Comparison of ENCODE assay signal across 8 cellular contexts in the genomic region with DNA sequence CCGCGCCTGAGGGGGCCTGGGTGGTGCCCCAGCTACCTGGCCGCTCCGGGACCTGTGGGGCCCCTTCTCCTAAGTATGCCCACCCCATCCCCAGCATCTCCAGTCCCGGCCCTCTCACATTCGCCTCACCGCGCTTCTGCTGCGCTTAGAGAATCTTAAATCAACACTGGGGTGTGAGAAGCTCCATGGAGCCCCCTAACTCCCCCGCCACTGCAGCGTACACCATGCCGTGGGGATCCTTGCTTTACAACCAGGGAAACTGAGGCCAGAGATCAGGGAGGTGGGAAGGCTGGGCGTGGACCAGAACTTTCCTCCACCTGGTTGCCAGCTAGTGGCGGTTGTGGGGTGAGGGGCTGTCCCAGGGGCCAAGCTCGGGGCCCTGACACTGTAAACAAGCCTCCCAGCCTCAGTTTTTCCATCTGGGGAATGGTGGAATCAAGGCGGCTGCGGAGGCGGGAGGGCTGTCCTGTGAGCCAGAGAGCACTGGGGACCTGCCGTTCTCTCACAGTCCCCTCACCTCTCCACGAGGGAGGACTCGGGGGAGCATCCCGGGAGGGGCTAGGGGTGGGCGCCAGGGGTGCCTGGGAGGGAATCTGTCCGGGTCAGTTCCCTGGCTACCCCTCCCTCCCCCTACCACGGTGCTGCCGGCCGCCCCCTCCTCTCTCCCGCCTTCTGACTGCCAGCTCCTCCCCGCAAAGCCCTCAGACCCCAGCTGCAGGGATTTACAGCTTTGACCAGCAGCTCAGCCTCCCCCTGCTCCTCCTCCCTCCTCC.
A peak's percentile ranks its signal among the peaks of the same experiment; 100 is the strongest.
DNase-seq lines count a peak whose midpoint lies in the region; ATAC-seq, FAIRE-seq and TF ChIP-seq lines count a peak whose summit lies in the region.

No MANE protein-coding gene starts in this region.

- H3K79me1 ChIP-seq in H1 (ENCODE audit: low read depth, low read length) = no peaks in the 10 kb centered on the region

- peaks cover 16% of the 10 kb centered on the region; the same call in 1 of the 2 replicates for H3K23me2 ChIP-seq in H1 (ENCODE audit: low read depth, low read length)

- POLR2A ChIA-PET in CD8-positive, alpha-beta memory T cell (lab: Charles Lee) = interaction anchor here (0.6 to 3.3 kb wide), 8 partner anchors 10 to 320 kb away, joined by 3 to 22 read pairs (median 5); no protein-coding TSS in a partner anchor
- POLR2A ChIA-PET in SK-N-SH (lab: Yijun Ruan, JAX) = interaction anchor here (0.7 to 3.7 kb wide), 28 partner anchors 19 to 285 kb away, joined by 3 to 62 read pairs (median 4); a partner anchor contains a TSS
- POLR2A ChIA-PET in H1 (lab: Charles Lee; ENCODE audit: partially characterized antibody) = interaction anchor here (0.5 to 4.2 kb wide), 19 partner anchors 8 to 293 kb away, joined by 3 to 27 read pairs (median 4); a partner anchor contains a TSS

- TF ChIP-seq CTCF in SK-N-SH (IDR thresholded peaks at IDR 0.05) (no peak), H1 (IDR thresholded peaks at IDR 0.05; ENCODE audit: control extremely low read depth in 1 of 3, insufficient read depth in 1 of 3, low read depth in 1 of 3, low read length in 3 of 3) (no peak), psoas muscle (IDR thresholded peaks at IDR 0.05) (no peak)

- H3K36me3 Mint-ChIP-seq in CD8-positive, alpha-beta memory T cell = no peaks in the 10 kb centered on the region

- peak overlapping the region; percentile 67 for H4K5ac ChIP-seq in H1 (ENCODE audit: insufficient read length, low read depth, low read length)

- H2BK5ac ChIP-seq in H1 (ENCODE audit: low read depth, low read length) = no peak overlapping the region; the same call in 1 of the 2 replicates

- H3K4me1 Mint-ChIP-seq in CD8-positive, alpha-beta memory T cell = peaks cover 34 to 63% (median 44%) of the 10 kb centered on the region in 3 donors

- no peak overlapping the region; the same call in 1 of the 2 replicates for H2BK15ac ChIP-seq in H1 (ENCODE audit: low read length)

- H2BK120ac ChIP-seq in H1 (replicated peaks; ENCODE audit: low read depth, low read length) = peak overlapping the region; percentile 47

- no peak overlapping the region for H2AK5ac ChIP-seq in H1 (ENCODE audit: low read depth, low read length)

- peak overlapping the region; percentile 30 for H3K56ac ChIP-seq in H1 (replicated peaks; ENCODE audit: insufficient read length, low read depth, low read length)

- no peaks in the 10 kb centered on the region for H3K9me2 ChIP-seq in SK-N-SH

- H4K20me1 ChIP-seq in SK-N-SH (ENCODE audit: insufficient read depth) (no peaks in the 10 kb centered on the region), H1 (replicated peaks in 1 of 2; ENCODE audit: control insufficient read depth in 1 of 2, insufficient read depth in 2 of 2, low read length in 2 of 2) (peaks cover 0 to 4% of the 10 kb centered on the region in 2 experiments)

- H3K4me1 ChIP-seq in CD8-positive, alpha-beta memory T cell (ENCODE audit: insufficient read depth, low read length) = peaks cover 48% of the 10 kb centered on the region
- H3K4me1 ChIP-seq in SK-N-SH (ENCODE audit: control insufficient read depth in 1 of 2, insufficient read depth in 2 of 2, low read depth in 1 of 2, low read length in 1 of 2) (peaks cover 30 to 43% of the 10 kb centered on the region in 2 experiments; a peak in 3 of 4 replicates), H1 (replicated peaks in 1 of 4; ENCODE audit: control insufficient read depth in 3 of 4, insufficient read depth in 4 of 4, low read length in 3 of 4) (peaks cover 3 to 22% (median 19%) of the 10 kb centered on the region in 4 experiments), psoas muscle (peaks cover 23% of the 10 kb centered on the region)

- DNase-seq in CD8-positive, alpha-beta memory T cell = peak in 3 of 5 donors; percentile 15 to 61 (median 15)
- DNase-seq in SK-N-SH = no peak
- peak in 1 of 2 experiments; percentile 71 for DNase-seq in H1 (ENCODE audit: low read depth in 1 of 2, low spot score in 2 of 2)
- no peak for DNase-seq in psoas muscle
- no peak for DNase-seq in NOMO-1 (lab: John Stamatoyannopoulos, UW; ENCODE audit: unreplicated experiment in 2 of 2)
- DNase-seq in amniotic stem cell (lab: John Stamatoyannopoulos, UW) = no peak
- no peak for DNase-seq in NCI-H1436 (lab: John Stamatoyannopoulos, UW)

- peak; percentile 16 to 44 (median 24) for ATAC-seq in psoas muscle
- ATAC-seq in HG03039 (IDR thresholded peaks at IDR 0.05; ENCODE audit: unreplicated experiment) = no peak

- TF ChIP-seq RAD21 in SK-N-SH (IDR thresholded peaks at IDR 0.05; ENCODE audit: low read length) (no peak), H1 (IDR thresholded peaks at IDR 0.05 in 1 of 2, conservative IDR thresholded peaks at IDR 0.05 in 1 of 2; ENCODE audit: low read depth in 2 of 2, low read length in 2 of 2) (no peak)

- WGBS in SK-N-SH (ENCODE audit: low lambda C conversion rate) = 40% methylated on average over 16 of the region's 29 CpGs
- WGBS in H1 (ENCODE audit: extremely low coverage in 1 of 2, insufficient coverage in 1 of 2, insufficient read length in 1 of 2, insufficient replicate concordance in 2 of 2, low coverage in 1 of 2, low lambda C conversion rate in 2 of 2, missing lambda C conversion rate in 1 of 2), 2 experiments = 11% methylated on average over 14 of the region's 29 CpGs; no CpG with 5 or more reads in 1 of the 2 experiments
- WGBS in psoas muscle, 3 donors = 14 to 28% (median 22%) methylated on average over 25 to 29 of the region's 29 CpGs

- peaks cover 23% of the 10 kb centered on the region for H3F3A ChIP-seq in SK-N-SH (replicated peaks; ENCODE audit: insufficient read depth)

- H3K9me3 ChIP-seq in CD8-positive, alpha-beta memory T cell (ENCODE audit: low read length) = no peaks in the 10 kb centered on the region
- H3K9me3 ChIP-seq in SK-N-SH = no peaks in the 10 kb centered on the region
- no peaks in the 10 kb centered on the region for H3K9me3 ChIP-seq in H1 (ENCODE audit: insufficient read depth in 2 of 2, low read depth in 1 of 2, low read length in 1 of 2)
- no peaks in the 10 kb centered on the region for H3K9me3 ChIP-seq in psoas muscle

- H3K14ac ChIP-seq in H1 (ENCODE audit: insufficient read length) = no peak overlapping the region

- H3K18ac ChIP-seq in H1 (ENCODE audit: extremely low read depth, low read length) = peak overlapping the region; percentile 55; the same call in 1 of the 2 replicates

- H3K27me3 ChIP-seq in CD8-positive, alpha-beta memory T cell (ENCODE audit: insufficient read depth, low read length, poor library complexity, severe bottlenecking) = no peaks in the 10 kb centered on the region
- H3K27me3 ChIP-seq in SK-N-SH (ENCODE audit: insufficient read depth) = no peaks in the 10 kb centered on the region
- H3K27me3 ChIP-seq in H1 (replicated peaks in 1 of 4; ENCODE audit: control insufficient read depth in 3 of 4, extremely low read depth in 1 of 4, insufficient read depth in 3 of 4, low read length in 3 of 4) = peaks cover 0 to 16% (median 8%) of the 10 kb centered on the region in 4 experiments; a peak in 6 of 7 replicates
- no peaks in the 10 kb centered on the region for H3K27me3 ChIP-seq in psoas muscle (ENCODE audit: insufficient read depth in 3 of 3, low read length in 2 of 3)

- CTCF ChIA-PET in CD8-positive, alpha-beta memory T cell (lab: Charles Lee) = interaction anchor here (0.9 to 2.7 kb wide), 13 partner anchors 23 to 317 kb away, joined by 3 to 11 read pairs (median 6); no protein-coding TSS in a partner anchor
- CTCF ChIA-PET in SK-N-SH (lab: Yijun Ruan, JAX) = interaction anchor here (0.8 to 4.5 kb wide), 13 partner anchors 10 to 321 kb away, joined by 3 to 28 read pairs (median 4); no protein-coding TSS in a partner anchor
- CTCF ChIA-PET in H1 (lab: Charles Lee; ENCODE audit: partially characterized antibody) = interaction anchor here (0.6 to 4.8 kb wide), 17 partner anchors 14 to 353 kb away, joined by 3 to 27 read pairs (median 3); no protein-coding TSS in a partner anchor

- no peaks in the 10 kb centered on the region for H3K27me3 Mint-ChIP-seq in CD8-positive, alpha-beta memory T cell

- peak overlapping the region; percentile 15 for H4K91ac ChIP-seq in H1 (replicated peaks; ENCODE audit: insufficient read length, low read length)

- peak overlapping the region; percentile 94 for H3K27ac ChIP-seq in CD8-positive, alpha-beta memory T cell (ENCODE audit: low read depth, low read length)
- peak overlapping the region; percentile 60 to 84; a peak in 3 of 4 replicates for H3K27ac ChIP-seq in SK-N-SH (ENCODE audit: low read depth in 2 of 2, low read length in 1 of 2)
- H3K27ac ChIP-seq in H1 (ENCODE audit: low read depth, low read length) = no peak overlapping the region
- H3K27ac ChIP-seq in psoas muscle = peak overlapping the region; percentile 39

- H2AFZ ChIP-seq in SK-N-SH (ENCODE audit: low read depth) = peak overlapping the region; percentile 51; the same call in 1 of the 2 replicates
- no peak overlapping the region for H2AFZ ChIP-seq in H1 (ENCODE audit: low read length)

- no peaks in the 10 kb centered on the region for H3K36me3 ChIP-seq in CD8-positive, alpha-beta memory T cell (ENCODE audit: insufficient read depth, low read length)
- H3K36me3 ChIP-seq in SK-N-SH (replicated peaks in 1 of 2; ENCODE audit: control insufficient read depth in 1 of 2, insufficient read depth in 2 of 2, low read length in 1 of 2) = no peaks in the 10 kb centered on the region
- no peaks in the 10 kb centered on the region for H3K36me3 ChIP-seq in H1 (ENCODE audit: control insufficient read depth in 2 of 4, insufficient read depth in 4 of 4, low read length in 3 of 4)
- no peaks in the 10 kb centered on the region for H3K36me3 ChIP-seq in psoas muscle (ENCODE audit: insufficient read depth in 1 of 2, low read depth in 1 of 2)

- H3K4me2 ChIP-seq in SK-N-SH = peak overlapping the region; percentile 71
- H3K4me2 ChIP-seq in H1 (ENCODE audit: insufficient read depth in 1 of 2, low read depth in 2 of 2, low read length in 2 of 2) = peak overlapping the region; percentile 54 to 62

- intact Hi-C loops in psoas muscle (cut with DNase I) = no loop called here

- FAIRE-seq in H1 (lab: Jason Lieb, UNC) = no peak

- H4K8ac ChIP-seq in H1 (ENCODE audit: extremely low read depth, insufficient read depth, low read length) = peak overlapping the region; percentile 60

- peaks cover 0 to 2% (median 0%) of the 10 kb centered on the region in 5 donors for H3K9me3 Mint-ChIP-seq in CD8-positive, alpha-beta memory T cell

- H3K27ac Mint-ChIP-seq in CD8-positive, alpha-beta memory T cell = peak overlapping the region; percentile 82 to 98 (median 94)

- TF ChIP-seq POLR2A in H1 (IDR thresholded peaks at IDR 0.05; ENCODE audit: control extremely low read depth in 1 of 2, low read depth in 2 of 2, low read length in 2 of 2) = no peak

- H3K79me2 ChIP-seq in SK-N-SH (ENCODE audit: insufficient read depth) (no peaks in the 10 kb centered on the region), H1 (ENCODE audit: control insufficient read depth in 1 of 2, insufficient read depth in 2 of 2, low read length in 2 of 2) (no peaks in the 10 kb centered on the region)

- peak overlapping the region; percentile 11 to 88 (median 50) for H3K4me3 Mint-ChIP-seq in CD8-positive, alpha-beta memory T cell

- no peak for TF ChIP-seq EP300 in SK-N-SH (IDR thresholded peaks at IDR 0.05; ENCODE audit: borderline replicate concordance in 1 of 2, low read depth in 1 of 2, low read length in 1 of 2)
- no peak for TF ChIP-seq EP300 in H1 (IDR thresholded peaks at IDR 0.05; ENCODE audit: borderline replicate concordance in 1 of 2, low read depth in 2 of 2, low read length in 2 of 2)

- peak overlapping the region; percentile 15 for H3K4me3 ChIP-seq in CD8-positive, alpha-beta memory T cell (ENCODE audit: low read length)
- H3K4me3 ChIP-seq in SK-N-SH (ENCODE audit: low read depth in 2 of 2, low read length in 1 of 2) (no peak overlapping the region), H1 (ENCODE audit: extremely low read depth in 1 of 4, insufficient read depth in 2 of 4, low read depth in 3 of 4, low read length in 4 of 4) (peak overlapping the region in 3 of 4 experiments; percentile 9 to 67 (median 32); a peak in 5 of 8 replicates), psoas muscle (no peak overlapping the region)

- H3K23ac ChIP-seq in H1 (ENCODE audit: insufficient read length) = no peak overlapping the region

- H3K9ac ChIP-seq in SK-N-SH = peak overlapping the region; percentile 49
- H3K9ac ChIP-seq in H1 (replicated peaks in 1 of 4; ENCODE audit: extremely low read depth in 1 of 4, low read depth in 3 of 4, low read length in 3 of 4) = no peak overlapping the region; a peak in 1 of 7 replicates

- peak overlapping the region; percentile 38; the same call in 1 of the 2 replicates for H2BK20ac ChIP-seq in H1 (ENCODE audit: low read length)

- H2BK12ac ChIP-seq in H1 (ENCODE audit: low read depth, low read length) = no peak overlapping the region; the same call in 1 of the 2 replicates

- H3K4ac ChIP-seq in H1 (replicated peaks; ENCODE audit: insufficient read length, low read depth, low read length) = peak overlapping the region; percentile 12

Comparison
In these comparisons a context has a peak if more than half of its experiments do, and no peak if none do; other contexts are left out.
1. DNase-seq: peak in CD8-positive, alpha-beta memory T cell (3 of 5); none in SK-N-SH (single experiment), psoas muscle (0 of 2), NOMO-1 (0 of 2), amniotic stem cell (single experiment) and NCI-H1436 (single experiment).
2. H3K4me3 ChIP-seq: peak in CD8-positive, alpha-beta memory T cell (single experiment) and H1 (3 of 4); none in SK-N-SH (0 of 2) and psoas muscle (single experiment).